In the genomic region with DNA sequence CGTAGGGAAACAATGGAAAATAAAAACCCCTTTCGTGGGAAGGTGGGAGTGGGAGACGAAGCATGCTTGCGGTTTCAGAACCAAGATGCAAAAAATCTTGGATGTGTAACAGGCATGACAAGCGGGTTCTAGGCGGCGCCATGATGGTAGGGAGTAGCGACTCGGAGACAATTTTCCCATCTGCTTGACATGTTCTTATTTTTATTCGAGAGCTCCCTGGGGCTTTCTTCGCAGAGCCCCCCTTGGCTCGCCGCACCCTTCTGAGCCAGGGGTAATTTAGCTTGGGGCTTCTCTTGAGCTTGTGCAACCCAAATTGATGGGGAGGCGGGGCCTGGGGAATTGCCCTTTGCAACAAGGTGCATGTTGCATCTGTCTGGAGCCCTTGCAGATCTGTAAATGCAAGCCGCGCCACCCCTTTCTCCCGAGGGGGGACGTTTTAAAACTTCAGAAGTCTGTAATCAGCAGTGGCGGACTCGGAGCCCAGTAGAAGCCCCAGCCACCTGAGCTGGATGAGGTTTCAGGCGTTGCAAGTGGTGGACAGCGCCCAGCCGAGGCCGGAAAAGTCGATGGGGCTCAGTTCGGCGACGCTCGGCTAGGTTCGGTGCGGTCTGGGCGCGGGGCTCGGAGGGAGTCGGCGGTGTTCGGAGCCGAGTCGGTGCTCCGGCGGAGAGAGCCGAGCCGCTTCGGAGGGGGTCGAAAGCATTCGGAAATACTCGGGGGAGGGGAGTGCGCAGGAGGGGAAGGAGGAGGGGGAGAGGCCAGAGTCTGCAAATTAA, we compare ENCODE assay signal across 8 cellular contexts. TPM values are rescaled to one million over a fixed set of nuclear protein-coding genes. Genes with fewer than 3 reads are reported as not detected.
DNase-seq lines count a peak whose midpoint lies in the region; ATAC-seq and TF ChIP-seq lines count a peak whose summit lies in the region.

No MANE protein-coding gene starts in this region.

- H3K4me3 Mint-ChIP-seq in effector memory CD8-positive, alpha-beta T cell: peak overlapping the region; percentile 81

- peaks cover 37 to 41% of the 10 kb centered on the region in 2 donors for H3K4me1 Mint-ChIP-seq in effector memory CD8-positive, alpha-beta T cell (ENCODE audit: low read depth in 2 of 2)

- 11% methylated on average over 30 of the region's 48 CpGs for WGBS in right lobe of liver (ENCODE audit: insufficient coverage, low coverage, low lambda C conversion rate, missing lambda C conversion rate)

- no peaks in the 10 kb centered on the region for H3K9me3 ChIP-seq in right lobe of liver

- peaks cover 0 to 20% of the 10 kb centered on the region in 2 donors for H3K27me3 Mint-ChIP-seq in effector memory CD8-positive, alpha-beta T cell

- H3K4me1 ChIP-seq in right lobe of liver: peaks cover 0 to 37% (median 16%) of the 10 kb centered on the region in 4 donors

- no peaks in the 10 kb centered on the region for H3K36me3 ChIP-seq in right lobe of liver

- peak; percentile 34 for DNase-seq in ELR (ENCODE audit: low read depth)
- DNase-seq in NCI-H2171 treated with DMSO at 0.1 percent for 48 hours (lab: John Stamatoyannopoulos, UW): peak; percentile 88
- DNase-seq in activated CD8-positive, alpha-beta memory T cell treated with anti-CD3 and anti-CD28 coated beads, Interleukin-2, amount 50 U/mL, for 48 hours: peak; percentile 85
- DNase-seq in effector memory CD8-positive, alpha-beta T cell: peak; percentile 72 to 74 (median 72)
- DNase-seq in right lobe of liver: peak; percentile 84 to 88 (median 87)
- peak; percentile 74 to 78 for DNase-seq in stimulated activated CD4-positive, alpha-beta T cell treated with anti-CD3 and anti-CD28 coated beads, Interleukin-2, amount 100 ng/mL, for 24 hours
- DNase-seq in LoVo (ENCODE audit: low spot score): no peak

- TF ChIP-seq POLR2A in right lobe of liver (IDR thresholded peaks at IDR 0.05): no peak

- H3K9me3 Mint-ChIP-seq in effector memory CD8-positive, alpha-beta T cell: no peaks in the 10 kb centered on the region

- TF ChIP-seq CTCF in right lobe of liver (IDR thresholded peaks at IDR 0.05): no peak

- ATAC-seq in effector memory CD8-positive, alpha-beta T cell (replicated peaks): peak; percentile 62
- peak; percentile 77 to 85 (median 83) for ATAC-seq in right lobe of liver
- ATAC-seq in GM19463 (IDR thresholded peaks at IDR 0.05; ENCODE audit: unreplicated experiment): no peak

- H3K27ac Mint-ChIP-seq in effector memory CD8-positive, alpha-beta T cell: no peak overlapping the region

- H3K36me3 Mint-ChIP-seq in effector memory CD8-positive, alpha-beta T cell (ENCODE audit: insufficient read depth): peaks cover 20% of the 10 kb centered on the region

- H3K27ac ChIP-seq in right lobe of liver: peak overlapping the region in 1 of 3 donors; percentile 37

- peak overlapping the region in 1 of 3 donors; percentile 33 for H3K4me3 ChIP-seq in right lobe of liver

- intact Hi-C loops in right lobe of liver (cut with DNase I): no loop called here

- H3K27me3 ChIP-seq in right lobe of liver: no peaks in the 10 kb centered on the region

RNA-seq across cellular contexts. Expression of a gene that starts 2.9 kb away (rescaled TPM):
- 10 to 100 TPM; 18.2 to 45.1 (median 21.5) TPM for total RNA-seq in right lobe of liver
